19 cellular contexts compared by ENCODE assay signal in genomic region chr20:5234158-5234557, GRCh38.
"Had no signal": no experiment of that assay in that cellular context is flagged by ENCODE, and none has a peak within 500 bp of the region (broad histone marks: within the 10 kb centered on the region; RNA-seq: fewer than 3 reads in every experiment).

No MANE protein-coding gene starts in this region.

- H3K27ac ChIP-seq: brain microvascular endothelial cell, cardiac muscle cell, WERI-Rb-1 had no signal

- ATAC-seq: activated CD8-positive, alpha-beta T cell treated with anti-CD3 and anti-CD28 coated beads for 36 hours; activated T-cell treated with anti-CD3 and anti-CD28 coated beads, Interleukin-2, amount 50 U/mL, for 72 hours; T-cell had no signal

- H3K27me3 ChIP-seq: cardiac muscle cell had no signal

- DNase-seq: activated CD4-positive, alpha-beta T cell treated with anti-CD3 and anti-CD28 coated beads for 4 hours; activated CD8-positive, alpha-beta memory T cell treated with anti-CD3 and anti-CD28 coated beads, Interleukin-2, amount 50 U/mL, for 4 hours; activated CD8-positive, alpha-beta T cell treated with anti-CD3 and anti-CD28 coated beads for 36 hours; activated gamma-delta T cell treated with Interleukin-2 at 50 U/mL for 16 hours; activated naive CD4-positive, alpha-beta T cell treated with anti-CD3 and anti-CD28 coated beads, Interleukin-2, amount 10 ng/mL, durations not matched to agents 7 days and 5 days; activated naive CD8-positive, alpha-beta T cell treated with anti-CD3 and anti-CD28 coated beads for 36 hours; activated T-cell treated with anti-CD3 and anti-CD28 coated beads, Interleukin-2, amount 50 U/mL, for 72 hours; brain microvascular endothelial cell; KBM-7; NCI-H1092 treated with DMSO at 0.1 percent for 48 hours; NCI-H1694; NCI-H2029; NCI-H510A treated with DMSO at 0.1 percent for 48 hours; SIG-M5; T-cell; T-helper 2 cell; T1000; WERI-Rb-1 had no signal

- H3K36me3 ChIP-seq: brain microvascular endothelial cell, cardiac muscle cell, WERI-Rb-1 had no signal

- H3K4me3 ChIP-seq: cardiac muscle cell had no signal
